In genomic region chr20:54153041-54153327, GRCh38 we compare ENCODE assay signal across 27 cellular contexts. TPM values are rescaled to one million over a fixed set of nuclear protein-coding genes. Genes with fewer than 3 reads are reported as not detected.
"Had no signal": no experiment of that assay in that cellular context is flagged by ENCODE, and none has a peak within 500 bp of the region (broad histone marks: within the 10 kb centered on the region; RNA-seq: fewer than 3 reads in every experiment).

No MANE protein-coding gene starts in this region.

- H3K4me1 ChIP-seq: esophagus muscularis mucosa, left ventricle myocardium inferior, lower lobe of right lung, psoas muscle, tibial nerve, upper lobe of left lung had no signal

- H3K27ac ChIP-seq: coronary artery, esophagus muscularis mucosa, left ventricle myocardium inferior, lower lobe of right lung, ovary, psoas muscle, thoracic aorta, tibial nerve, upper lobe of left lung had no signal

- DNase-seq: dermis blood vessel endothelial cell; effector memory CD4-positive, alpha-beta T cell; hypothalamus; immature natural killer cell; islet precursor cell; left ventricle myocardium inferior; lower lobe of right lung; naive B cell; nucleus accumbens; ovary; posterior cingulate gyrus; psoas muscle; right cardiac atrium; stimulated activated CD4-positive, alpha-beta T cell treated with anti-CD3 and anti-CD28 coated beads, Interleukin-15, amount 100 ng/mL, for 24 hours; stimulated activated CD4-positive, alpha-beta T cell treated with anti-CD3 and anti-CD28 coated beads, Interleukin-2, amount 100 ng/mL, for 48 hours; stimulated activated naive B cell treated with anti-CD40 and anti-IgM and Interleukin-4, amounts not matched to agents 10 μg/mL and 1 μg/mL and 100 μg/mL, for 72 hours; upper lobe of left lung had no signal

- H3K27me3 ChIP-seq: ovary, upper lobe of left lung had no signal

- H3K4me3 ChIP-seq: coronary artery, esophagus muscularis mucosa, lower lobe of right lung, ovary, psoas muscle, skin epidermis, thoracic aorta, tibial nerve, upper lobe of left lung had no signal

- H3K9me3 Mint-ChIP-seq: immature natural killer cell; memory B cell; naive B cell; natural killer cell treated with Interleukin-12 subunit alpha and Interleukin-12 subunit beta and Interleukin-15 and Interleukin-18, amount 100 ng/mL, for 72 hours; neural crest cell; stimulated activated naive B cell treated with anti-CD40 and anti-IgM and Interleukin-4, amounts not matched to agents 10 μg/mL and 1 μg/mL and 100 μg/mL, for 72 hours; stimulated activated naive CD8-positive, alpha-beta T cell treated with anti-CD3 and anti-CD28 coated beads, Interleukin-15, Interleukin-2, amounts not matched to agents 100 ng/mL and 50 ng/mL, for 24 hours had no signal

- ATAC-seq: lower lobe of right lung; natural killer cell treated with Interleukin-12 subunit alpha and Interleukin-12 subunit beta and Interleukin-15 and Interleukin-18, amount 100 ng/mL, for 72 hours; psoas muscle; right cardiac atrium; stimulated activated naive B cell treated with anti-CD40 and anti-IgM and Interleukin-4, amounts not matched to agents 10 μg/mL and 1 μg/mL and 100 μg/mL, for 72 hours had no signal

- H3K27ac Mint-ChIP-seq: immature natural killer cell; memory B cell; naive B cell; natural killer cell treated with Interleukin-12 subunit alpha and Interleukin-12 subunit beta and Interleukin-15 and Interleukin-18, amount 100 ng/mL, for 72 hours; stimulated activated naive B cell treated with anti-CD40 and anti-IgM and Interleukin-4, amounts not matched to agents 10 μg/mL and 1 μg/mL and 100 μg/mL, for 72 hours; stimulated activated naive CD8-positive, alpha-beta T cell treated with anti-CD3 and anti-CD28 coated beads, Interleukin-15, Interleukin-2, amounts not matched to agents 100 ng/mL and 50 ng/mL, for 24 hours had no signal

- H3K4me1 Mint-ChIP-seq: immature natural killer cell, memory B cell, naive B cell, neural crest cell had no signal

- H3K9me3 ChIP-seq: esophagus muscularis mucosa, left ventricle myocardium inferior, lower lobe of right lung, ovary, psoas muscle, thoracic aorta, tibial nerve, upper lobe of left lung had no signal

- H3K36me3 ChIP-seq: esophagus muscularis mucosa, left ventricle myocardium inferior, lower lobe of right lung, ovary, thoracic aorta, tibial nerve, upper lobe of left lung had no signal

- H3K36me3 Mint-ChIP-seq: immature natural killer cell; memory B cell; naive B cell; natural killer cell treated with Interleukin-12 subunit alpha and Interleukin-12 subunit beta and Interleukin-15 and Interleukin-18, amount 100 ng/mL, for 72 hours; stimulated activated naive B cell treated with anti-CD40 and anti-IgM and Interleukin-4, amounts not matched to agents 10 μg/mL and 1 μg/mL and 100 μg/mL, for 72 hours had no signal

- H3K4me3 Mint-ChIP-seq: immature natural killer cell; memory B cell; naive B cell; natural killer cell treated with Interleukin-12 subunit alpha and Interleukin-12 subunit beta and Interleukin-15 and Interleukin-18, amount 100 ng/mL, for 72 hours; neural crest cell; stimulated activated naive B cell treated with anti-CD40 and anti-IgM and Interleukin-4, amounts not matched to agents 10 μg/mL and 1 μg/mL and 100 μg/mL, for 72 hours; stimulated activated naive CD8-positive, alpha-beta T cell treated with anti-CD3 and anti-CD28 coated beads, Interleukin-15, Interleukin-2, amounts not matched to agents 100 ng/mL and 50 ng/mL, for 24 hours had no signal

- FAIRE-seq: endothelial cell of umbilical vein had no signal

RNA-seq across cellular contexts. Expression of gene CYP24A1, which starts 20.8 kb away (rescaled TPM):
- total RNA-seq: dermis blood vessel endothelial cell; endothelial cell of umbilical vein; esophagus muscularis mucosa; left ventricle myocardium inferior; natural killer cell treated with Interleukin-12 subunit alpha and Interleukin-12 subunit beta and Interleukin-15 and Interleukin-18, amount 100 ng/mL, for 72 hours; psoas muscle; right cardiac atrium; thoracic aorta; tibial nerve had no signal
- polyA plus RNA-seq: endothelial cell of umbilical vein, immature natural killer cell, ovary, right cardiac atrium had no signal
